Comparison of ENCODE assay signal across 23 cellular contexts in genomic region chr3:195052939-195053338, GRCh38.
"Had no signal": no experiment of that assay in that cellular context is flagged by ENCODE, and none has a peak within 500 bp of the region (broad histone marks: within the 10 kb centered on the region; RNA-seq: fewer than 3 reads in every experiment).

No MANE protein-coding gene starts in this region.

- DNase-seq: cortex of kidney; effector CD8-positive, alpha-beta T cell; gastrocnemius medialis; glutamatergic neuron; kidney; left cardiac atrium; left ventricle myocardium inferior; lower lobe of right lung; natural killer cell; nucleus accumbens; ovary; sigmoid colon; stimulated activated CD4-positive, alpha-beta T cell treated with anti-CD3 and anti-CD28 coated beads, Interleukin-2, amount 100 ng/mL, for 24 hours; stimulated activated CD4-positive, alpha-beta T cell treated with anti-CD3 and anti-CD28 coated beads, Interleukin-4, amount 100 ng/mL, for 4 hours; stimulated activated naive CD4-positive, alpha-beta T cell; stomach; trophoblast cell had no signal

- H3K4me1 ChIP-seq: esophagus muscularis mucosa, lower lobe of right lung, sigmoid colon, stomach had no signal

- H3K4me3 ChIP-seq: dorsolateral prefrontal cortex, esophagus muscularis mucosa, gastrocnemius medialis, left ventricle myocardium inferior, lower lobe of right lung, ovary, right atrium auricular region, sigmoid colon, skin epidermis, stomach had no signal

- H3K36me3 ChIP-seq: esophagus muscularis mucosa, gastrocnemius medialis, left ventricle myocardium inferior, lower lobe of right lung, ovary, right atrium auricular region, sigmoid colon, stomach had no signal

- H3K27me3 ChIP-seq: esophagus muscularis mucosa, gastrocnemius medialis, ovary, right atrium auricular region, sigmoid colon, stomach had no signal

- ATAC-seq: gastrocnemius medialis, left cardiac atrium, lower lobe of right lung, natural killer cell had no signal

- FAIRE-seq: endometrium, kidney had no signal

- H3K27ac ChIP-seq: dorsolateral prefrontal cortex, epithelial cell of prostate, esophagus muscularis mucosa, gastrocnemius medialis, left ventricle myocardium inferior, lower lobe of right lung, ovary, right atrium auricular region, sigmoid colon, skin epidermis, stomach had no signal

- H3K9me3 ChIP-seq: gastrocnemius medialis, left ventricle myocardium inferior, lower lobe of right lung, ovary, right atrium auricular region, sigmoid colon, stomach had no signal
